ENCODE assay signal across 8 cellular contexts in the genomic region with DNA sequence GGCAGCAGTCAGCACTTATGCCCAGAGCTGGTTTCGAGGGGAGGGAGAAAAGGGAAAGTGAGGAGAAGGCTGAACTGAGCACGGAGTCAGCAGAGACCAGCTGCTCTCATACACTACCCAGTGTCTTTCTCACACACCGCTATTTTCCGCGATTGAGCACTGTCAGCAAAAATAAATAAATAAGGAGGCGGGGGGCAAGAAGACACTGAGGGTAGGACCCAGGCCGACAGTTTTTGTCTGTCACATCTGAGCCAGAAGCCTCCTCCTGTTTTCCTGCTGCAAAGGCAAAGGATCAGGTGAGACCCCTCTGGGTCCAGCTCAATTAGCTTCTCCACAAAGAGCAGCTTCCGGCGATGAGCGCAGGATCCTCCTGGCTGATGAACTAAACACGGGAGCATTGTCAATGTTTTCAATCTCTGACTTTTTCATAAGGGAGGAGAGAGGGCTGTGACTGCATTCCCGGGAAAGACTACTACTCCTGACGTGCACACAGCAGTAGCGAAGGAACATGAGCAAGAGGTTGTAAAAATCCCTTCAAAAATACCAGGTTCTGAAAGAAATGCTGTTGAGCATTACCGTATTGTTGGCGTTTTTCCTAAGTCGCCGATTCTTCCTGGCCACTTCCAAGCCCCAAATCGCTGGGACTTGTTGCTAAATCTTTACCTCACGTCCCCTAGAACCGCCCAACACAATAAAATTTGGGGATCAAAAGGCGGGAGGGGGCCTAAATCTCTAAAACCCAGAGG. TPM values are rescaled to one million over a fixed set of nuclear protein-coding genes. Genes with fewer than 3 reads are reported as not detected.
DNase-seq lines count a peak whose midpoint lies in the region; ATAC-seq and TF ChIP-seq lines count a peak whose summit lies in the region.

No MANE protein-coding gene starts in this region.

- 5 to 12% methylated on average over 15 to 22 of the region's 22 CpGs for WGBS in transverse colon (ENCODE audit: low coverage in 1 of 2), 2 donors

- TF ChIP-seq CTCF in lower lobe of right lung (IDR thresholded peaks at IDR 0.05) (no peak), transverse colon (IDR thresholded peaks at IDR 0.05) (no peak)

- no peak for TF ChIP-seq EP300 in transverse colon (IDR thresholded peaks at IDR 0.05; ENCODE audit: low read depth)

- no peaks in the 10 kb centered on the region for H3K36me3 Mint-ChIP-seq in activated CD4-positive, alpha-beta T cell treated with anti-CD3 and anti-CD28 coated beads, Interleukin-2, amount 10 ng/mL, durations not matched to agents 7 days and 5 days (ENCODE audit: low read depth)

- peaks cover 68% of the 10 kb centered on the region for H3K27me3 Mint-ChIP-seq in activated CD4-positive, alpha-beta T cell treated with anti-CD3 and anti-CD28 coated beads, Interleukin-2, amount 10 ng/mL, durations not matched to agents 7 days and 5 days

- H3K27me3 ChIP-seq in lower lobe of right lung (ENCODE audit: low read depth) (peaks cover 62% of the 10 kb centered on the region), transverse colon (peaks cover 59% of the 10 kb centered on the region)

- H3K4me3 ChIP-seq in lower lobe of right lung (peak overlapping the region; percentile 52), transverse colon (peak overlapping the region in 3 of 4 donors; percentile 47 to 72 (median 64))

- H3K4me3 Mint-ChIP-seq in activated CD4-positive, alpha-beta T cell treated with anti-CD3 and anti-CD28 coated beads, Interleukin-2, amount 10 ng/mL, durations not matched to agents 7 days and 5 days, result peak overlapping the region; percentile 55

- TF ChIP-seq POLR2A in transverse colon (IDR thresholded peaks at IDR 0.05), result no peak

- CTCF ChIA-PET in activated CD4-positive, alpha-beta T cell treated with anti-CD3 and anti-CD28 coated beads, Interleukin-2, amount 10 ng/mL, durations not matched to agents 7 days and 5 days (lab: Charles Lee), result interaction anchor here (1.3 kb wide), 1 partner anchor 9 kb away, joined by 3 read pairs; no protein-coding TSS in a partner anchor

- intact Hi-C loops in lower lobe of right lung (cut with DNase I) (no loop called here), transverse colon (cut with DNase I; ENCODE audit: low total_unique reads) (no loop called here)

- ATAC-seq in lower lobe of right lung, result no peak

- DNase-seq in activated CD4-positive, alpha-beta T cell treated with anti-CD3 and anti-CD28 coated beads, Interleukin-2, amount 10 ng/mL, durations not matched to agents 7 days and 5 days, result no peak
- DNase-seq in activated CD4-positive, alpha-beta T cell treated with anti-CD3 and anti-CD28 coated beads, Interleukin-2, amount 50 U/mL, for 1 hour, result no peak
- peak; percentile 20 for DNase-seq in NCI-H524 treated with DMSO at 0.1 percent for 48 hours (lab: John Stamatoyannopoulos, UW)
- peak in 32 of 61 donors; percentile 1 to 66 (median 32) for DNase-seq in caudate nucleus (lab: John Stamatoyannopoulos, UW)
- DNase-seq in lower lobe of right lung, result no peak
- no peak for DNase-seq in transverse colon
- no peak for DNase-seq in stimulated activated CD4-positive, alpha-beta T cell treated with anti-CD3 and anti-CD28 coated beads, Interleukin-2, amount 100 ng/mL, for 48 hours
- no peak for DNase-seq in stimulated activated CD4-positive, alpha-beta T cell treated with anti-CD3 and anti-CD28 coated beads, Interleukin-4, amount 100 ng/mL, for 24 hours

- H3K27ac ChIP-seq in caudate nucleus (ENCODE audit: low read depth, low read length) (peak overlapping the region; percentile 77), lower lobe of right lung (no peak overlapping the region), transverse colon (peak overlapping the region; percentile 76 to 87 (median 82))

- no peak overlapping the region for H3K27ac Mint-ChIP-seq in activated CD4-positive, alpha-beta T cell treated with anti-CD3 and anti-CD28 coated beads, Interleukin-2, amount 10 ng/mL, durations not matched to agents 7 days and 5 days

- H3K4me1 ChIP-seq in lower lobe of right lung (peaks cover 23% of the 10 kb centered on the region), transverse colon (peaks cover 6 to 24% (median 17%) of the 10 kb centered on the region in 4 donors)

- peaks cover 17% of the 10 kb centered on the region for H3K4me1 Mint-ChIP-seq in activated CD4-positive, alpha-beta T cell treated with anti-CD3 and anti-CD28 coated beads, Interleukin-2, amount 10 ng/mL, durations not matched to agents 7 days and 5 days

- in situ Hi-C loops in transverse colon (cut with MboI; ENCODE audit: low pct_ligation_motif_present in 1 of 4, low pct_unique_long_range_greater_than_20kb in 1 of 4, low sequenced_read_pairs in 3 of 4), result no loop called here

- POLR2A ChIA-PET in activated CD4-positive, alpha-beta T cell treated with anti-CD3 and anti-CD28 coated beads, Interleukin-2, amount 10 ng/mL, durations not matched to agents 7 days and 5 days (lab: Charles Lee), result no interaction called here

- no peaks in the 10 kb centered on the region for H3K36me3 ChIP-seq in lower lobe of right lung
- H3K36me3 ChIP-seq in transverse colon, result no peaks in the 10 kb centered on the region

- H3K9me3 ChIP-seq in lower lobe of right lung (no peaks in the 10 kb centered on the region), transverse colon (no peaks in the 10 kb centered on the region)

- no peaks in the 10 kb centered on the region for H3K9me3 Mint-ChIP-seq in activated CD4-positive, alpha-beta T cell treated with anti-CD3 and anti-CD28 coated beads, Interleukin-2, amount 10 ng/mL, durations not matched to agents 7 days and 5 days

RNA-seq across cellular contexts. Expression of a gene that starts 1.2 kb away (rescaled TPM):
- total RNA-seq in activated CD4-positive, alpha-beta T cell treated with anti-CD3 and anti-CD28 coated beads, Interleukin-2, amount 10 ng/mL, durations not matched to agents 7 days and 5 days, result under 1 TPM in 1 of 2 experiments, not detected in 1; 0.15 TPM
- total RNA-seq in lower lobe of right lung (0.12 TPM), transverse colon (1 to 10 TPM in 2 of 4 donors, under 1 TPM in 1, not detected in 1; 0.40 to 1.5 (median 1.1) TPM)

Comparison
In these comparisons a context has a peak if more than half of its experiments do, and no peak if none do; other contexts are left out.
1. DNase-seq: peak in NCI-H524 treated with DMSO at 0.1 percent for 48 hours (single experiment) and caudate nucleus (32 of 61); none in activated CD4-positive, alpha-beta T cell treated with anti-CD3 and anti-CD28 coated beads, Interleukin-2, amount 10 ng/mL, durations not matched to agents 7 days and 5 days (single experiment), activated CD4-positive, alpha-beta T cell treated with anti-CD3 and anti-CD28 coated beads, Interleukin-2, amount 50 U/mL, for 1 hour (single experiment), lower lobe of right lung (single experiment), transverse colon (single experiment), stimulated activated CD4-positive, alpha-beta T cell treated with anti-CD3 and anti-CD28 coated beads, Interleukin-2, amount 100 ng/mL, for 48 hours (0 of 2) and stimulated activated CD4-positive, alpha-beta T cell treated with anti-CD3 and anti-CD28 coated beads, Interleukin-4, amount 100 ng/mL, for 24 hours (single experiment).